ENCODE assay signal across 22 cellular contexts in the genomic region with DNA sequence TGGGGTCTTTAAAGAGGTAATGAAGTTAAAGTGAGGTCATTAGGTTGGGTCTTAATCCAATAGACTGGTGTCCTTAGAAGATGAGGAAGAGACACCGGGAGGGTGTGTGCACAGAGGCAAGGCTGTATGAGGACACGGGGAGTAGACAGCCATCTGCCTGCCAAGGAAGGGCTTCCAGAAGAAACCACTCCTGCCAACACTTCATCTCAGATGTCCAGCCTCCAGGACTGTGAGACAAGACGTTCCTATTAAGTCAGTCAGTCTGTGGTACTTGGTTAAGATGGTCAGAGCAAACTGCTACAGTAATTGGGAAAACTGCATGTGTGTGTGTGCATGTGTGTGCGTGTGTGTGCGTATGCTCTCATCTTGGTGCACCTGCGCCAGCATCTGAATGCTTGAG.
A peak's percentile ranks its signal among the peaks of the same experiment; 100 is the strongest.
DNase-seq lines count a peak whose midpoint lies in the region; ATAC-seq and TF ChIP-seq lines count a peak whose summit lies in the region.
"Had no signal": no experiment of that assay in that cellular context is flagged by ENCODE, and none has a peak within 500 bp of the region (broad histone marks: within the 10 kb centered on the region; RNA-seq: fewer than 3 reads in every experiment).

No MANE protein-coding gene starts in this region.

- no peaks in the 10 kb centered on the region for H3K4me1 Mint-ChIP-seq in progenitor cell of endocrine pancreas (ENCODE audit: low read depth)
- H3K4me1 Mint-ChIP-seq: CD14-positive monocyte; CD8-positive, alpha-beta memory T cell; GM23338 had no signal

- H3K9me3 ChIP-seq in lower lobe of right lung (no peaks in the 10 kb centered on the region), upper lobe of right lung (no peaks in the 10 kb centered on the region)
- H3K9me3 ChIP-seq: A549; BE2C; BLaER1 treated with 17β-estradiol and CSF1 and Interleukin-3, amounts not matched to agents 10 nM and 100 nM; HAP-1 had no signal

- H3K36me3 ChIP-seq in lower lobe of right lung (no peaks in the 10 kb centered on the region), upper lobe of right lung (no peaks in the 10 kb centered on the region)
- H3K36me3 ChIP-seq: BE2C; BLaER1 treated with 17β-estradiol and CSF1 and Interleukin-3, amounts not matched to agents 10 nM and 100 nM; HAP-1 had no signal

- H3K4me1 ChIP-seq in lower lobe of right lung (no peaks in the 10 kb centered on the region), upper lobe of right lung (no peaks in the 10 kb centered on the region)
- H3K4me1 ChIP-seq: A549; BE2C; BLaER1 treated with 17β-estradiol and CSF1 and Interleukin-3, amounts not matched to agents 10 nM and 100 nM; HAP-1 had no signal

- H3K27ac Mint-ChIP-seq in progenitor cell of endocrine pancreas, result no peak overlapping the region
- H3K27ac Mint-ChIP-seq: CD14-positive monocyte; CD4-positive, alpha-beta T cell; CD8-positive, alpha-beta memory T cell; GM23338 had no signal

- H3K27ac ChIP-seq in lower lobe of right lung (no peak overlapping the region), upper lobe of right lung (no peak overlapping the region)
- H3K27ac ChIP-seq: A549; BLaER1 treated with 17β-estradiol and CSF1 and Interleukin-3, amounts not matched to agents 10 nM and 100 nM had no signal

- intact Hi-C loops in left ventricle myocardium superior (cut with micrococcal nuclease), result no loop called here
- intact Hi-C loops in cardiac septum (cut with DNase I), result no loop called here
- intact Hi-C loops in lower lobe of right lung (cut with DNase I), result no loop called here
- intact Hi-C loops in upper lobe of right lung (cut with DNase I), result no loop called here

- no peak for DNase-seq in left ventricle myocardium superior
- no peak for DNase-seq in cardiac septum (ENCODE audit: low spot score)
- DNase-seq in NCI-H82 treated with DMSO at 0.1 percent for 48 hours (lab: John Stamatoyannopoulos, UW; ENCODE audit: unreplicated experiment), result peak; percentile 37
- DNase-seq in lower lobe of right lung, result no peak
- no peak for DNase-seq in upper lobe of right lung
- no peak for DNase-seq in DMS53 treated with DMSO at 0.1 percent for 48 hours (lab: John Stamatoyannopoulos, UW; ENCODE audit: unreplicated experiment)
- DNase-seq in H4 (ENCODE audit: low spot score), result no peak
- DNase-seq in progenitor cell of endocrine pancreas (ENCODE audit: low spot score, unreplicated experiment), result no peak
- DNase-seq: 8988T; ACHN; AML-193; BE2C; CD4-positive, alpha-beta T cell; CD8-positive, alpha-beta memory T cell; DMS 273 treated with DMSO at 0.1 percent for 48 hours; DMS79 treated with DMSO at 0.1 percent for 48 hours; GF-D8 had no signal

- no peak overlapping the region for H3K4me3 Mint-ChIP-seq in progenitor cell of endocrine pancreas (ENCODE audit: low read depth)
- H3K4me3 Mint-ChIP-seq: CD14-positive monocyte; CD4-positive, alpha-beta T cell; CD8-positive, alpha-beta memory T cell; GM23338 had no signal

- no peaks in the 10 kb centered on the region for H3K9me3 Mint-ChIP-seq in progenitor cell of endocrine pancreas (ENCODE audit: low read depth)
- H3K9me3 Mint-ChIP-seq: CD4-positive, alpha-beta T cell; CD8-positive, alpha-beta memory T cell; GM23338 had no signal

- H3K27me3 ChIP-seq in lower lobe of right lung (ENCODE audit: low read depth) (no peaks in the 10 kb centered on the region), upper lobe of right lung (no peaks in the 10 kb centered on the region)
- H3K27me3 ChIP-seq: BE2C; BLaER1 treated with 17β-estradiol and CSF1 and Interleukin-3, amounts not matched to agents 10 nM and 100 nM had no signal

- TF ChIP-seq CTCF in lower lobe of right lung (IDR thresholded peaks at IDR 0.05) (no peak), upper lobe of right lung (IDR thresholded peaks at IDR 0.05) (no peak), progenitor cell of endocrine pancreas (IDR thresholded peaks at IDR 0.05; ENCODE audit: unreplicated experiment) (no peak)

- ATAC-seq in left ventricle myocardium superior, result peak; percentile 1
- ATAC-seq in lower lobe of right lung, result peak; percentile 43 to 72
- peak; percentile 59 for ATAC-seq in upper lobe of right lung
- ATAC-seq: A549, GM23338 had no signal

- H3K4me3 ChIP-seq in lower lobe of right lung (no peak overlapping the region), upper lobe of right lung (no peak overlapping the region)
- H3K4me3 ChIP-seq: A549; BLaER1 treated with 17β-estradiol and CSF1 and Interleukin-3, amounts not matched to agents 10 nM and 100 nM; GM23338; HAP-1 had no signal

- no peaks in the 10 kb centered on the region for H3K36me3 Mint-ChIP-seq in progenitor cell of endocrine pancreas (ENCODE audit: insufficient read depth)
- H3K36me3 Mint-ChIP-seq: CD14-positive monocyte; CD8-positive, alpha-beta memory T cell had no signal

- H3K27me3 Mint-ChIP-seq in progenitor cell of endocrine pancreas, result no peaks in the 10 kb centered on the region

Comparison
In these comparisons a context has a peak if more than half of its experiments do, and no peak if none do; other contexts are left out.
1. ATAC-seq: peak in every context shown above with its lines; median percentile 59 in upper lobe of right lung; 58 in lower lobe of right lung; 1 in left ventricle myocardium superior.